1 cellular context compared by ENCODE assay signal in genomic region chr13:49220035-49220855, GRCh38.
TF ChIP-seq lines count a peak whose summit lies in the region.

Gene MLNR, plus strand, starts transcription at chr13:49220338. Its CDS starts 0 bp downstream, at chr13:49220338.

TF ChIP-seq in HepG2, 621 proteins besides CTCF, POLR2A, EP300 and RAD21 (continued from another document and continues in another):
- TF ChIP-seq ZNF558 (CRISPR knock-in tag; IDR thresholded peaks at IDR 0.05; ENCODE audit: borderline replicate concordance): 0 out of 2 replicates have a peak, but pooled peaks have one; percentile 45
- 0 out of 2 replicates have a peak, but pooled peaks have one; percentile 19 for TF ChIP-seq BRD4 (CRISPR knock-in tag; IDR thresholded peaks at IDR 0.05)
- TF ChIP-seq ZNF503 (CRISPR knock-in tag; IDR thresholded peaks at IDR 0.05): 0 out of 2 replicates have a peak, but pooled peaks have one; percentile 52
- TF ChIP-seq XRCC5 (optimal IDR thresholded peaks at IDR 0.05; ENCODE audit: low read length): peak; percentile 32
- TF ChIP-seq ZNF501 (CRISPR knock-in tag; IDR thresholded peaks at IDR 0.05): no peak
- peak; percentile 81 for TF ChIP-seq ZNF687 (CRISPR knock-in tag; IDR thresholded peaks at IDR 0.05)
- no peak for TF ChIP-seq MAZ (IDR thresholded peaks at IDR 0.05; ENCODE audit: borderline replicate concordance, low read depth, low read length)
- TF ChIP-seq MAZ (CRISPR knock-in tag; IDR thresholded peaks at IDR 0.05; ENCODE audit: low read depth): peak; percentile 93
- TF ChIP-seq, protein P1, sequence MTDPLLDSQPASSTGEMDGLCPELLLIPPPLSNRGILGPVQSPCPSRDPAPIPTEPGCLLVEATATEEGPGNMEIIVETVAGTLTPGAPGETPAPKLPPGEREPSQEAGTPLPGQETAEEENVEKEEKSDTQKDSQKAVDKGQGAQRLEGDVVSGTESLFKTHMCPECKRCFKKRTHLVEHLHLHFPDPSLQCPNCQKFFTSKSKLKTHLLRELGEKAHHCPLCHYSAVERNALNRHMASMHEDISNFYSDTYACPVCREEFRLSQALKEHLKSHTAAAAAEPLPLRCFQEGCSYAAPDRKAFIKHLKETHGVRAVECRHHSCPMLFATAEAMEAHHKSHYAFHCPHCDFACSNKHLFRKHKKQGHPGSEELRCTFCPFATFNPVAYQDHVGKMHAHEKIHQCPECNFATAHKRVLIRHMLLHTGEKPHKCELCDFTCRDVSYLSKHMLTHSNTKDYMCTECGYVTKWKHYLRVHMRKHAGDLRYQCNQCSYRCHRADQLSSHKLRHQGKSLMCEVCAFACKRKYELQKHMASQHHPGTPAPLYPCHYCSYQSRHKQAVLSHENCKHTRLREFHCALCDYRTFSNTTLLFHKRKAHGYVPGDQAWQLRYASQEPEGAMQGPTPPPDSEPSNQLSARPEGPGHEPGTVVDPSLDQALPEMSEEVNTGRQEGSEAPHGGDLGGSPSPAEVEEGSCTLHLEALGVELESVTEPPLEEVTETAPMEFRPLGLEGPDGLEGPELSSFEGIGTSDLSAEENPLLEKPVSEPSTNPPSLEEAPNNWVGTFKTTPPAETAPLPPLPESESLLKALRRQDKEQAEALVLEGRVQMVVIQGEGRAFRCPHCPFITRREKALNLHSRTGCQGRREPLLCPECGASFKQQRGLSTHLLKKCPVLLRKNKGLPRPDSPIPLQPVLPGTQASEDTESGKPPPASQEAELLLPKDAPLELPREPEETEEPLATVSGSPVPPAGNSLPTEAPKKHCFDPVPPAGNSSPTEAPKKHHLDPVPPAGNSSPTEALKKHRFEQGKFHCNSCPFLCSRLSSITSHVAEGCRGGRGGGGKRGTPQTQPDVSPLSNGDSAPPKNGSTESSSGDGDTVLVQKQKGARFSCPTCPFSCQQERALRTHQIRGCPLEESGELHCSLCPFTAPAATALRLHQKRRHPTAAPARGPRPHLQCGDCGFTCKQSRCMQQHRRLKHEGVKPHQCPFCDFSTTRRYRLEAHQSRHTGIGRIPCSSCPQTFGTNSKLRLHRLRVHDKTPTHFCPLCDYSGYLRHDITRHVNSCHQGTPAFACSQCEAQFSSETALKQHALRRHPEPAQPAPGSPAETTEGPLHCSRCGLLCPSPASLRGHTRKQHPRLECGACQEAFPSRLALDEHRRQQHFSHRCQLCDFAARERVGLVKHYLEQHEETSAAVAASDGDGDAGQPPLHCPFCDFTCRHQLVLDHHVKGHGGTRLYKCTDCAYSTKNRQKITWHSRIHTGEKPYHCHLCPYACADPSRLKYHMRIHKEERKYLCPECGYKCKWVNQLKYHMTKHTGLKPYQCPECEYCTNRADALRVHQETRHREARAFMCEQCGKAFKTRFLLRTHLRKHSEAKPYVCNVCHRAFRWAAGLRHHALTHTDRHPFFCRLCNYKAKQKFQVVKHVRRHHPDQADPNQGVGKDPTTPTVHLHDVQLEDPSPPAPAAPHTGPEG (CRISPR knock-in tag; IDR thresholded peaks at IDR 0.05): peak; percentile 31; the same call in 1 of the 2 replicates
- peak; percentile 32; the same call in 1 of the 2 replicates for TF ChIP-seq SP4 (CRISPR knock-in tag; IDR thresholded peaks at IDR 0.05)
- TF ChIP-seq HOXA3 (CRISPR knock-in tag; IDR thresholded peaks at IDR 0.05): peak; percentile 67
- TF ChIP-seq, protein P2, sequence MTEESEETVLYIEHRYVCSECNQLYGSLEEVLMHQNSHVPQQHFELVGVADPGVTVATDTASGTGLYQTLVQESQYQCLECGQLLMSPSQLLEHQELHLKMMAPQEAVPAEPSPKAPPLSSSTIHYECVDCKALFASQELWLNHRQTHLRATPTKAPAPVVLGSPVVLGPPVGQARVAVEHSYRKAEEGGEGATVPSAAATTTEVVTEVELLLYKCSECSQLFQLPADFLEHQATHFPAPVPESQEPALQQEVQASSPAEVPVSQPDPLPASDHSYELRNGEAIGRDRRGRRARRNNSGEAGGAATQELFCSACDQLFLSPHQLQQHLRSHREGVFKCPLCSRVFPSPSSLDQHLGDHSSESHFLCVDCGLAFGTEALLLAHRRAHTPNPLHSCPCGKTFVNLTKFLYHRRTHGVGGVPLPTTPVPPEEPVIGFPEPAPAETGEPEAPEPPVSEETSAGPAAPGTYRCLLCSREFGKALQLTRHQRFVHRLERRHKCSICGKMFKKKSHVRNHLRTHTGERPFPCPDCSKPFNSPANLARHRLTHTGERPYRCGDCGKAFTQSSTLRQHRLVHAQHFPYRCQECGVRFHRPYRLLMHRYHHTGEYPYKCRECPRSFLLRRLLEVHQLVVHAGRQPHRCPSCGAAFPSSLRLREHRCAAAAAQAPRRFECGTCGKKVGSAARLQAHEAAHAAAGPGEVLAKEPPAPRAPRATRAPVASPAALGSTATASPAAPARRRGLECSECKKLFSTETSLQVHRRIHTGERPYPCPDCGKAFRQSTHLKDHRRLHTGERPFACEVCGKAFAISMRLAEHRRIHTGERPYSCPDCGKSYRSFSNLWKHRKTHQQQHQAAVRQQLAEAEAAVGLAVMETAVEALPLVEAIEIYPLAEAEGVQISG (CRISPR knock-in tag; IDR thresholded peaks at IDR 0.05): peak; percentile 45
- TF ChIP-seq FLYWCH1 (CRISPR knock-in tag; IDR thresholded peaks at IDR 0.05): no peak
- no peak for TF ChIP-seq ZHX2 (IDR thresholded peaks at IDR 0.05; ENCODE audit: low read depth)
- TF ChIP-seq ZHX2 (CRISPR knock-in tag; IDR thresholded peaks at IDR 0.05; ENCODE audit: borderline replicate concordance): peak; percentile 68; the same call in 1 of the 2 replicates
- no peak for TF ChIP-seq ZNF430 (CRISPR knock-in tag; IDR thresholded peaks at IDR 0.05)
- TF ChIP-seq ZNF841 (CRISPR knock-in tag; IDR thresholded peaks at IDR 0.05; ENCODE audit: borderline replicate concordance): no peak
- TF ChIP-seq ZNF557 (CRISPR knock-in tag; IDR thresholded peaks at IDR 0.05): 0 out of 2 replicates have a peak, but pooled peaks have one; percentile 14
- 0 out of 2 replicates have a peak, but pooled peaks have one; percentile 50 for TF ChIP-seq ESRRA (CRISPR knock-in tag; IDR thresholded peaks at IDR 0.05; ENCODE audit: low read depth)
- TF ChIP-seq, protein P3, sequence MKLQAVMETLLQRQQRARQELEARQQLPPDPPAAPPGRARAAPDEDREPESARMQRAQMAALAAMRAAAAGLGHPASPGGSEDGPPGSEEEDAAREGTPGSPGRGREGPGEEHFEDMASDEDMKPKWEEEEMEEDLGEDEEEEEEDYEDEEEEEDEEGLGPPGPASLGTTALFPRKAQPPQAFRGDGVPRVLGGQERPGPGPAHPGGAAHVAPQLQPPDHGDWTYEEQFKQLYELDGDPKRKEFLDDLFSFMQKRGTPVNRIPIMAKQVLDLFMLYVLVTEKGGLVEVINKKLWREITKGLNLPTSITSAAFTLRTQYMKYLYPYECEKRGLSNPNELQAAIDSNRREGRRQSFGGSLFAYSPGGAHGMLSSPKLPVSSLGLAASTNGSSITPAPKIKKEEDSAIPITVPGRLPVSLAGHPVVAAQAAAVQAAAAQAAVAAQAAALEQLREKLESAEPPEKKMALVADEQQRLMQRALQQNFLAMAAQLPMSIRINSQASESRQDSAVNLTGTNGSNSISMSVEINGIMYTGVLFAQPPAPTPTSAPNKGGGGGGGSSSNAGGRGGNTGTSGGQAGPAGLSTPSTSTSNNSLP (IDR thresholded peaks at IDR 0.05; ENCODE audit: low read depth, low read length): no peak
- TF ChIP-seq ZNF138 (CRISPR knock-in tag; IDR thresholded peaks at IDR 0.05; ENCODE audit: low read depth): peak; percentile 85; the same call in 1 of the 2 replicates
- TF ChIP-seq, protein P4, sequence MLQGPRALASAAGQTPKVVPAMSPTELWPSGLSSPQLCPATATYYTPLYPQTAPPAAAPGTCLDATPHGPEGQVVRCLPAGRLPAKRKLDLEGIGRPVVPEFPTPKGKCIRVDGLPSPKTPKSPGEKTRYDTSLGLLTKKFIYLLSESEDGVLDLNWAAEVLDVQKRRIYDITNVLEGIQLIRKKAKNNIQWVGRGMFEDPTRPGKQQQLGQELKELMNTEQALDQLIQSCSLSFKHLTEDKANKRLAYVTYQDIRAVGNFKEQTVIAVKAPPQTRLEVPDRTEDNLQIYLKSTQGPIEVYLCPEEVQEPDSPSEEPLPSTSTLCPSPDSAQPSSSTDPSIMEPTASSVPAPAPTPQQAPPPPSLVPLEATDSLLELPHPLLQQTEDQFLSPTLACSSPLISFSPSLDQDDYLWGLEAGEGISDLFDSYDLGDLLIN (CRISPR knock-in tag; IDR thresholded peaks at IDR 0.05; ENCODE audit: borderline replicate concordance): 0 out of 2 replicates have a peak, but pooled peaks have one; percentile 61
- 0 out of 2 replicates have a peak, but pooled peaks have one; percentile 70 for TF ChIP-seq ZNF564 (CRISPR knock-in tag; IDR thresholded peaks at IDR 0.05)
- TF ChIP-seq ZNF431 (CRISPR knock-in tag; IDR thresholded peaks at IDR 0.05; ENCODE audit: borderline replicate concordance, low read depth): peak; percentile 69; the same call in 1 of the 2 replicates
- 0 out of 2 replicates have a peak, but pooled peaks have one; percentile 53 for TF ChIP-seq ZNF761 (CRISPR knock-in tag; conservative IDR thresholded peaks at IDR 0.05)
